Comparison of ENCODE assay signal across 8 cellular contexts in genomic region chr1:113390871-113391642, GRCh38. TPM values are rescaled to one million over a fixed set of nuclear protein-coding genes. Genes with fewer than 3 reads are reported as not detected.
DNase-seq lines count a peak whose midpoint lies in the region; ATAC-seq and TF ChIP-seq lines count a peak whose summit lies in the region.

No MANE protein-coding gene starts in this region.

- peak; percentile 35 for DNase-seq in NCI-H2029 (lab: John Stamatoyannopoulos, UW)
- DNase-seq in NCI-H2029 treated with DMSO at 0.1 percent for 48 hours (lab: John Stamatoyannopoulos, UW) = no peak
- peak; percentile 48 for DNase-seq in M059J (ENCODE audit: low read depth)
- peak; percentile 59 for DNase-seq in activated CD8-positive, alpha-beta T cell treated with anti-CD3 and anti-CD28 coated beads for 36 hours
- DNase-seq in endodermal cell = peak; percentile 81
- peak; percentile 74 to 78 (median 75) for DNase-seq in mucosa of descending colon
- DNase-seq in stimulated activated naive CD4-positive, alpha-beta T cell (lab: John Stamatoyannopoulos, UW) = peak; percentile 15 to 47 (median 42)
- DNase-seq in KG1 (lab: John Stamatoyannopoulos, UW) = no peak

- H3K27ac ChIP-seq in endodermal cell (ENCODE audit: low read depth, low read length) = peak overlapping the region; percentile 89

- no peak for TF ChIP-seq CTCF in activated CD8-positive, alpha-beta T cell treated with anti-CD3 and anti-CD28 coated beads for 36 hours (IDR thresholded peaks at IDR 0.05)
- TF ChIP-seq CTCF in endodermal cell (conservative IDR thresholded peaks at IDR 0.05) (no peak), mucosa of descending colon (IDR thresholded peaks at IDR 0.05) (no peak)

- CTCF ChIA-PET in activated CD8-positive, alpha-beta T cell treated with anti-CD3 and anti-CD28 coated beads for 36 hours (lab: Charles Lee) = no interaction called here

- intact Hi-C loops in activated CD8-positive, alpha-beta T cell treated with anti-CD3 and anti-CD28 coated beads for 36 hours (cut with micrococcal nuclease) = no loop called here
- intact Hi-C loops in mucosa of descending colon (cut with DNase I, micrococcal nuclease) = no loop called here

- peak overlapping the region; percentile 85 for H3K4me3 Mint-ChIP-seq in activated CD8-positive, alpha-beta T cell treated with anti-CD3 and anti-CD28 coated beads for 36 hours
- H3K4me3 Mint-ChIP-seq in endodermal cell = peak overlapping the region; percentile 84

- 0% methylated on average over 22 to 74 of the region's 74 CpGs for WGBS in endodermal cell (ENCODE audit: insufficient coverage in 1 of 2, insufficient read length in 1 of 2), 2 experiments

- H3K36me3 ChIP-seq in endodermal cell (ENCODE audit: control insufficient read depth, insufficient read depth, low read length) (no peaks in the 10 kb centered on the region), mucosa of descending colon (ENCODE audit: low read depth) (no peaks in the 10 kb centered on the region)

- H3K4me3 ChIP-seq in endodermal cell (ENCODE audit: low read length) (peak overlapping the region; percentile 90), mucosa of descending colon (peak overlapping the region; percentile 88)

- H3K9me3 ChIP-seq in endodermal cell (ENCODE audit: control insufficient read depth, low read length) = peaks cover 15% of the 10 kb centered on the region
- no peaks in the 10 kb centered on the region for H3K9me3 ChIP-seq in mucosa of descending colon

- no peaks in the 10 kb centered on the region for H3K27me3 ChIP-seq in endodermal cell (ENCODE audit: control insufficient read depth, insufficient read depth, low read length, poor library complexity, severe bottlenecking)

- no peak overlapping the region for H3K27ac Mint-ChIP-seq in activated CD8-positive, alpha-beta T cell treated with anti-CD3 and anti-CD28 coated beads for 36 hours
- peak overlapping the region; percentile 1 for H3K27ac Mint-ChIP-seq in endodermal cell

- POLR2A ChIA-PET in activated CD8-positive, alpha-beta T cell treated with anti-CD3 and anti-CD28 coated beads for 36 hours (lab: Charles Lee) = interaction anchor here (0.6 to 1.0 kb wide), 4 partner anchors 9 to 200 kb away, joined by 3 read pairs; no protein-coding TSS in a partner anchor

- H3K4me1 Mint-ChIP-seq in activated CD8-positive, alpha-beta T cell treated with anti-CD3 and anti-CD28 coated beads for 36 hours (ENCODE audit: low read depth) = peaks cover 23% of the 10 kb centered on the region
- H3K4me1 Mint-ChIP-seq in endodermal cell = peaks cover 38% of the 10 kb centered on the region

- ATAC-seq in activated CD8-positive, alpha-beta T cell treated with anti-CD3 and anti-CD28 coated beads for 36 hours = peak; percentile 1
- ATAC-seq in mucosa of descending colon = peak; percentile 31

- H3K36me3 Mint-ChIP-seq in activated CD8-positive, alpha-beta T cell treated with anti-CD3 and anti-CD28 coated beads for 36 hours (ENCODE audit: low read depth) = no peaks in the 10 kb centered on the region
- no peaks in the 10 kb centered on the region for H3K36me3 Mint-ChIP-seq in endodermal cell (ENCODE audit: low read depth)

- H3K9me3 Mint-ChIP-seq in activated CD8-positive, alpha-beta T cell treated with anti-CD3 and anti-CD28 coated beads for 36 hours = peaks cover 8% of the 10 kb centered on the region
- peaks cover 18% of the 10 kb centered on the region for H3K9me3 Mint-ChIP-seq in endodermal cell

- H3K4me1 ChIP-seq in endodermal cell (ENCODE audit: control insufficient read depth, insufficient read depth, low read length) (peaks cover 12% of the 10 kb centered on the region), mucosa of descending colon (ENCODE audit: low read depth) (peaks cover 7% of the 10 kb centered on the region)

- H3K9ac ChIP-seq in endodermal cell (ENCODE audit: extremely low read depth, low read length, poor library complexity, severe bottlenecking) = peak overlapping the region; percentile 66

- H3K27me3 Mint-ChIP-seq in activated CD8-positive, alpha-beta T cell treated with anti-CD3 and anti-CD28 coated beads for 36 hours = peaks cover 30% of the 10 kb centered on the region
- peaks cover 6% of the 10 kb centered on the region for H3K27me3 Mint-ChIP-seq in endodermal cell (ENCODE audit: insufficient read depth)

RNA-seq across cellular contexts. Expression of gene MAGI3, which starts 0.7 kb away (rescaled TPM):
- 7.6 and 12.7 TPM in 2 replicates for total RNA-seq in M059J (2014; rRNA removed; shearing (Covaris generic))
- total RNA-seq in activated CD8-positive, alpha-beta T cell treated with anti-CD3 and anti-CD28 coated beads for 36 hours = 1 to 10 TPM; 2.5 to 3.1 TPM
- total RNA-seq in endodermal cell (10 to 100 TPM; 27.1 to 27.4 TPM), mucosa of descending colon (10 to 100 TPM; 48.6 to 65.4 (median 62.9) TPM)
- 16.3 TPM for polyA plus RNA-seq in endodermal cell (2013, experiment 1 of 2)
- polyA plus RNA-seq in endodermal cell (2013, experiment 2 of 2) = 18.6 TPM

Comparison
In these comparisons a context has a peak if more than half of its experiments do, and no peak if none do; other contexts are left out.
1. DNase-seq: peak in NCI-H2029 (single experiment), M059J (single experiment), activated CD8-positive, alpha-beta T cell treated with anti-CD3 and anti-CD28 coated beads for 36 hours (single experiment), endodermal cell (single experiment), mucosa of descending colon (3 of 3) and stimulated activated naive CD4-positive, alpha-beta T cell (6 of 6); none in NCI-H2029 treated with DMSO at 0.1 percent for 48 hours (single experiment) and KG1 (single experiment).